ENCODE assay signal across 10 cellular contexts in genomic region chr1:193539731-193540459, GRCh38.
DNase-seq lines count a peak whose midpoint lies in the region; ATAC-seq, FAIRE-seq and TF ChIP-seq lines count a peak whose summit lies in the region.
"Had no signal": no experiment of that assay in that cellular context is flagged by ENCODE, and none has a peak within 500 bp of the region (broad histone marks: within the 10 kb centered on the region; RNA-seq: fewer than 3 reads in every experiment).

No MANE protein-coding gene starts in this region.

- no peak for TF ChIP-seq RAD21 in HepG2 (CRISPR knock-in tag; IDR thresholded peaks at IDR 0.05)

- no peaks in the 10 kb centered on the region for H3K27me3 ChIP-seq in HepG2 (ENCODE audit: control insufficient read depth in 1 of 2, insufficient read depth in 2 of 2, low read length in 2 of 2)
- no peaks in the 10 kb centered on the region for H3K27me3 ChIP-seq in right cardiac atrium (ENCODE audit: control insufficient read depth, insufficient read depth)
- H3K27me3 ChIP-seq: ovary had no signal

- TF ChIP-seq CTCF in HepG2 (CRISPR knock-in tag; IDR thresholded peaks at IDR 0.05) = no peak

- no TSS peak for BruUV-seq in HepG2 (replicated peaks; lab: Mats Ljungman, UMichigan)

- peak; percentile 42 for ATAC-seq in GM18499 (IDR thresholded peaks at IDR 0.05; ENCODE audit: insufficient read depth, unreplicated experiment)
- peak; percentile 53 for ATAC-seq in GM21515 (IDR thresholded peaks at IDR 0.05; ENCODE audit: unreplicated experiment)
- ATAC-seq in HG03457 (IDR thresholded peaks at IDR 0.05; ENCODE audit: unreplicated experiment) = peak; percentile 50
- no peak for ATAC-seq in HepG2
- ATAC-seq in right cardiac atrium = no peak

- no peaks in the 10 kb centered on the region for H3K4me1 ChIP-seq in HepG2 (ENCODE audit: insufficient read depth, low read length)
- H3K4me1 ChIP-seq in right cardiac atrium (ENCODE audit: control insufficient read depth, insufficient read depth, low read length) = no peaks in the 10 kb centered on the region

- no peaks in the 10 kb centered on the region for H3K9me3 ChIP-seq in HepG2 (ENCODE audit: low read length)
- no peaks in the 10 kb centered on the region for H3K9me3 ChIP-seq in right cardiac atrium (ENCODE audit: control insufficient read depth, low read length)
- H3K9me3 ChIP-seq: ovary had no signal

- H2AFZ ChIP-seq in HepG2 (ENCODE audit: low read length) = no peak overlapping the region

- H3K79me2 ChIP-seq in HepG2 (ENCODE audit: insufficient read depth, low read length) = no peaks in the 10 kb centered on the region

- intact Hi-C loops in HepG2 (cut with micrococcal nuclease; ENCODE audit: unreplicated experiment) = no loop called here
- intact Hi-C loops in right cardiac atrium (cut with DNase I) = no loop called here

- POLR2A ChIA-PET in HepG2 (lab: Yijun Ruan, JAX) = no interaction called here

- in situ Hi-C loops in HepG2 (cut with HindIII; ENCODE audit: extremely low pct_ligation_motif_present, low pct_unique_long_range_greater_than_20kb) = no loop called here

- no peak overlapping the region for H3K4me3 ChIP-seq in HepG2 (replicated peaks in 1 of 3; ENCODE audit: insufficient read depth in 1 of 3, low read depth in 2 of 3, low read length in 3 of 3)
- no peak overlapping the region for H3K4me3 ChIP-seq in right cardiac atrium (ENCODE audit: low read length)
- H3K4me3 ChIP-seq: ovary had no signal

- peak; percentile 30 for DNase-seq in central memory CD4-positive, alpha-beta T cell
- no peak for DNase-seq in HepG2 (ENCODE audit: low spot score)
- DNase-seq in occipital lobe (lab: John Stamatoyannopoulos, UW) = no peak
- DNase-seq in NCI-H1092 (lab: John Stamatoyannopoulos, UW) = no peak
- no peak for DNase-seq in right cardiac atrium
- DNase-seq: GDM1, ovary had no signal

- no peak overlapping the region for H3K9ac ChIP-seq in HepG2 (ENCODE audit: insufficient read depth, low read depth, low read length)

- no peak for TF ChIP-seq POLR2A in HepG2 (IDR thresholded peaks at IDR 0.05; ENCODE audit: insufficient read depth in 1 of 2, low read depth in 2 of 2, low read length in 2 of 2)

- H4K20me1 ChIP-seq in HepG2 (ENCODE audit: insufficient read depth, low read length) = no peaks in the 10 kb centered on the region

- FAIRE-seq in HepG2 (lab: Jason Lieb, UNC) = no peak

- H3K27ac ChIP-seq in HepG2 (ENCODE audit: extremely low read length, insufficient read depth, low read length) = no peak overlapping the region
- H3K27ac ChIP-seq in right cardiac atrium (ENCODE audit: low read length) = no peak overlapping the region
- H3K27ac ChIP-seq: ovary had no signal

- no peak overlapping the region for H3K4me2 ChIP-seq in HepG2 (ENCODE audit: low read depth, low read length)

- CTCF ChIA-PET in HepG2 (lab: Yijun Ruan, JAX; ENCODE audit: low intra/inter-chr PET ratio, low total read pairs) = no interaction called here

- TF ChIP-seq EP300 in HepG2 (IDR thresholded peaks at IDR 0.05; ENCODE audit: low read depth in 2 of 2, low read length in 2 of 2) (no peak), HepG2 (CRISPR knock-in tag; IDR thresholded peaks at IDR 0.05; ENCODE audit: borderline replicate concordance) (no peak)

- 26% methylated on average over 7 of the region's 7 CpGs for WGBS in HepG2 (ENCODE audit: low lambda C conversion rate)
- 87% methylated on average over 7 of the region's 7 CpGs for WGBS in right cardiac atrium

- H3K36me3 ChIP-seq in HepG2 (replicated peaks in 1 of 2; ENCODE audit: control insufficient read depth in 1 of 2, insufficient read depth in 2 of 2, low read length in 2 of 2) = no peaks in the 10 kb centered on the region
- H3K36me3 ChIP-seq: ovary had no signal

TF ChIP-seq in HepG2, 621 proteins besides CTCF, POLR2A, EP300 and RAD21:
- TF ChIP-seq KDM2A (CRISPR knock-in tag; IDR thresholded peaks at IDR 0.05; ENCODE audit: borderline replicate concordance, low read depth) (no peak), FOSL1 (CRISPR knock-in tag; IDR thresholded peaks at IDR 0.05; ENCODE audit: borderline replicate concordance) (no peak), ZNF776 (CRISPR knock-in tag; IDR thresholded peaks at IDR 0.05) (no peak), NFYB (CRISPR knock-in tag; IDR thresholded peaks at IDR 0.05) (no peak), HNF4A (CRISPR knock-in tag; IDR thresholded peaks at IDR 0.05) (no peak), ZNF329 (CRISPR knock-in tag; IDR thresholded peaks at IDR 0.05; ENCODE audit: low read depth) (no peak), NR0B2 (CRISPR knock-in tag; IDR thresholded peaks at IDR 0.05) (no peak), HOXA7 (CRISPR knock-in tag; IDR thresholded peaks at IDR 0.05) (no peak), RFXANK (CRISPR knock-in tag; IDR thresholded peaks at IDR 0.05) (no peak), THAP7 (CRISPR knock-in tag; IDR thresholded peaks at IDR 0.05) (no peak), ZNF570 (CRISPR knock-in tag; IDR thresholded peaks at IDR 0.05; ENCODE audit: borderline replicate concordance) (no peak), MXD4 (CRISPR knock-in tag; IDR thresholded peaks at IDR 0.05) (no peak), REST (IDR thresholded peaks at IDR 0.05; ENCODE audit: borderline replicate concordance in 1 of 2, low read depth in 1 of 2, low read length in 2 of 2) (no peak)

Comparison
In these comparisons a context has a peak if more than half of its experiments do, and no peak if none do; other contexts are left out.
1. ATAC-seq: peak in GM18499 (single experiment), GM21515 (single experiment) and HG03457 (single experiment); none in HepG2 (single experiment) and right cardiac atrium (0 of 2).